ENCODE assay signal across 8 cellular contexts in the genomic region with DNA sequence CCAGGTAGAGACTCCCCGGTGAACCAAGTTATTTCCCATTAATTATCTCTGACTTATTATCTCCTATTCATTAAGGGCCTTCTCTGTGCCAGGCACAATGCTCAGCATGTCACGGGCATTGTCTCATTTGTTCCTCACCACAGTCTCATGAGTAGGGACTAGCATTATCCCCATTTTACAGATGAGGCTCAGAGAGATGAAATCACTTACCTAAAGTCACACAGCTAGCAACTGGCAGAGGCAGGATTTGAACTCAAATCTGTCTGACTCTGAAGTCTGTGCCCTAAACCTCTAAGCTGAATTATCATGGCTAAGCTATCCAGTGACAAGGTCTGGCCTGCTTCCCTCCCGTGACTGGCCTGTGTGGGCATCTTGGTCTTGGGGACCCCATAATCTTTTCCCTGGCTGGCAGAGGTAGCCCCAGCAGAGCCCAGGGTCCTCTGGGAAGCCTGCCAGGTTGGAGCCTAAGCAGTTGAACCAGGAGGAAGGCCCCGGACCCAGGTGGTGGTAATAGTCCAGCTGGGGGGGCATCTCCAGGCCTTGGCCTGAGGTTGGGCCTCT. TPM values are rescaled to one million over a fixed set of nuclear protein-coding genes. Genes with fewer than 3 reads are reported as not detected.
DNase-seq lines count a peak whose midpoint lies in the region; ATAC-seq and TF ChIP-seq lines count a peak whose summit lies in the region.

No MANE protein-coding gene starts in this region.

- H3K4me3 ChIP-seq in HEK293 (ENCODE audit: low read depth, low read length) (peak overlapping the region; percentile 54), hepatocyte (no peak overlapping the region)

- H3K27ac ChIP-seq in HEK293 (ENCODE audit: extremely low read depth, low read depth, low read length) (peak overlapping the region; percentile 78), hepatocyte (peak overlapping the region; percentile 91)

- no peak for ATAC-seq in activated CD8-positive, alpha-beta T cell treated with anti-CD3 and anti-CD28 coated beads for 36 hours
- no peak for ATAC-seq in stimulated activated memory B cell treated with anti-CD40 and anti-IgM and Interleukin-4, amounts not matched to agents 10 μg/mL and 1 μg/mL and 100 μg/mL, for 72 hours
- ATAC-seq in HG02759 (IDR thresholded peaks at IDR 0.05; ENCODE audit: unreplicated experiment) (no peak), HG03135 (IDR thresholded peaks at IDR 0.05; ENCODE audit: unreplicated experiment) (no peak), GM18520 (IDR thresholded peaks at IDR 0.05; ENCODE audit: unreplicated experiment) (no peak)

- H3K9me3 Mint-ChIP-seq in activated CD8-positive, alpha-beta T cell treated with anti-CD3 and anti-CD28 coated beads for 36 hours, result no peaks in the 10 kb centered on the region
- H3K9me3 Mint-ChIP-seq in stimulated activated memory B cell treated with anti-CD40 and anti-IgM and Interleukin-4, amounts not matched to agents 10 μg/mL and 1 μg/mL and 100 μg/mL, for 72 hours, result no peaks in the 10 kb centered on the region

- peaks cover 0 to 58% of the 10 kb centered on the region in 2 experiments; a peak in 2 of 3 replicates for H3K36me3 ChIP-seq in HEK293 (ENCODE audit: control insufficient read depth in 2 of 2, insufficient read depth in 1 of 2, low read length in 2 of 2)
- no peaks in the 10 kb centered on the region for H3K36me3 ChIP-seq in hepatocyte (replicated peaks; ENCODE audit: insufficient read depth, low read depth)

- peak overlapping the region; percentile 83 for H3K4me2 ChIP-seq in hepatocyte

- POLR2A ChIA-PET in HEK293 (lab: Yijun Ruan, JAX), result interaction anchor here (0.8 to 2.3 kb wide), 7 partner anchors 10 to 64 kb away, joined by 3 to 28 read pairs (median 4); a partner anchor contains a TSS
- POLR2A ChIA-PET in activated CD8-positive, alpha-beta T cell treated with anti-CD3 and anti-CD28 coated beads for 36 hours (lab: Charles Lee), result interaction anchor here (0.6 to 4.8 kb wide), 16 partner anchors 9 to 238 kb away, joined by 3 to 72 read pairs (median 5); a partner anchor contains a TSS

- peaks cover 95% of the 10 kb centered on the region for H3K79me2 ChIP-seq in hepatocyte

- intact Hi-C loops in activated CD8-positive, alpha-beta T cell treated with anti-CD3 and anti-CD28 coated beads for 36 hours (cut with micrococcal nuclease), result no loop called here

- peaks cover 75% of the 10 kb centered on the region for H4K20me1 ChIP-seq in hepatocyte (ENCODE audit: insufficient read depth, poor library complexity, severe bottlenecking)

- peak overlapping the region; percentile 94 for H3K27ac Mint-ChIP-seq in activated CD8-positive, alpha-beta T cell treated with anti-CD3 and anti-CD28 coated beads for 36 hours
- H3K27ac Mint-ChIP-seq in stimulated activated memory B cell treated with anti-CD40 and anti-IgM and Interleukin-4, amounts not matched to agents 10 μg/mL and 1 μg/mL and 100 μg/mL, for 72 hours, result peak overlapping the region; percentile 94

- H3K27me3 Mint-ChIP-seq in activated CD8-positive, alpha-beta T cell treated with anti-CD3 and anti-CD28 coated beads for 36 hours, result no peaks in the 10 kb centered on the region
- H3K27me3 Mint-ChIP-seq in stimulated activated memory B cell treated with anti-CD40 and anti-IgM and Interleukin-4, amounts not matched to agents 10 μg/mL and 1 μg/mL and 100 μg/mL, for 72 hours, result no peaks in the 10 kb centered on the region

- TF ChIP-seq CTCF in HEK293 (tag by site-specific recombination; IDR thresholded peaks at IDR 0.05) (no peak), hepatocyte (IDR thresholded peaks at IDR 0.05; ENCODE audit: poor library complexity) (no peak)
- no peak for TF ChIP-seq CTCF in activated CD8-positive, alpha-beta T cell treated with anti-CD3 and anti-CD28 coated beads for 36 hours (IDR thresholded peaks at IDR 0.05)

- no peaks in the 10 kb centered on the region for H3K27me3 ChIP-seq in hepatocyte

- DNase-seq in activated CD8-positive, alpha-beta T cell treated with anti-CD3 and anti-CD28 coated beads for 36 hours, result no peak
- no peak for DNase-seq in hepatocyte (ENCODE audit: low spot score)
- DNase-seq in stimulated activated CD4-positive, alpha-beta T cell treated with anti-CD3 and anti-CD28 coated beads, Interleukin-4, amount 100 ng/mL, for 4 hours, result no peak

- peaks cover 38% of the 10 kb centered on the region for H3K36me3 Mint-ChIP-seq in activated CD8-positive, alpha-beta T cell treated with anti-CD3 and anti-CD28 coated beads for 36 hours (ENCODE audit: low read depth)
- H3K36me3 Mint-ChIP-seq in stimulated activated memory B cell treated with anti-CD40 and anti-IgM and Interleukin-4, amounts not matched to agents 10 μg/mL and 1 μg/mL and 100 μg/mL, for 72 hours, result peaks cover 9% of the 10 kb centered on the region

- WGBS in hepatocyte (ENCODE audit: low lambda C conversion rate, missing lambda C conversion rate), result 85% methylated on average over 4 of the region's 4 CpGs

- no peaks in the 10 kb centered on the region for H3K9me3 ChIP-seq in HEK293 (ENCODE audit: control insufficient read depth, insufficient read depth, low read depth, low read length)
- no peaks in the 10 kb centered on the region for H3K9me3 ChIP-seq in hepatocyte (ENCODE audit: low read depth)

- H2AFZ ChIP-seq in hepatocyte, result no peak overlapping the region

- H3K4me1 Mint-ChIP-seq in activated CD8-positive, alpha-beta T cell treated with anti-CD3 and anti-CD28 coated beads for 36 hours (ENCODE audit: low read depth), result peaks cover 58% of the 10 kb centered on the region
- peaks cover 69% of the 10 kb centered on the region for H3K4me1 Mint-ChIP-seq in stimulated activated memory B cell treated with anti-CD40 and anti-IgM and Interleukin-4, amounts not matched to agents 10 μg/mL and 1 μg/mL and 100 μg/mL, for 72 hours

- CTCF ChIA-PET in HEK293 (lab: Yijun Ruan, JAX), result interaction anchor here (0.8 to 3.4 kb wide), 10 partner anchors 9 to 125 kb away, joined by 3 to 28 read pairs (median 4); a partner anchor contains a TSS
- CTCF ChIA-PET in activated CD8-positive, alpha-beta T cell treated with anti-CD3 and anti-CD28 coated beads for 36 hours (lab: Charles Lee), result interaction anchor here (1.0 to 7.5 kb wide), 10 partner anchors 9 to 220 kb away, joined by 3 to 95 read pairs (median 5); a partner anchor contains a TSS

- H3K4me3 Mint-ChIP-seq in activated CD8-positive, alpha-beta T cell treated with anti-CD3 and anti-CD28 coated beads for 36 hours, result peak overlapping the region; percentile 80
- H3K4me3 Mint-ChIP-seq in stimulated activated memory B cell treated with anti-CD40 and anti-IgM and Interleukin-4, amounts not matched to agents 10 μg/mL and 1 μg/mL and 100 μg/mL, for 72 hours, result peak overlapping the region; percentile 79

- no peaks in the 10 kb centered on the region for H3K9me2 ChIP-seq in hepatocyte (replicated peaks; ENCODE audit: insufficient read depth)

- peaks cover 5% of the 10 kb centered on the region for H3K4me1 ChIP-seq in HEK293 (ENCODE audit: control insufficient read depth, insufficient read depth, low read length)
- H3K4me1 ChIP-seq in hepatocyte (ENCODE audit: insufficient read depth), result peaks cover 41% of the 10 kb centered on the region

TF ChIP-seq in HEK293, 187 proteins besides CTCF, POLR2A, EP300 and RAD21 (continues in another document):
- no peak for TF ChIP-seq ZNF274 (IDR thresholded peaks at IDR 0.05; ENCODE audit: low read length)
- TF ChIP-seq ZNF274 (tag by site-specific recombination; IDR thresholded peaks at IDR 0.05; ENCODE audit: borderline replicate concordance), result no peak
- no peak for TF ChIP-seq ZNF248 (tag by site-specific recombination; IDR thresholded peaks at IDR 0.05)
- no peak for TF ChIP-seq ZNF792 (tag by site-specific recombination; IDR thresholded peaks at IDR 0.05)
- peak; percentile 63; the same call in 1 of the 2 replicates for TF ChIP-seq ZNF10 (tag by site-specific recombination; IDR thresholded peaks at IDR 0.05)
- TF ChIP-seq, protein P1, sequence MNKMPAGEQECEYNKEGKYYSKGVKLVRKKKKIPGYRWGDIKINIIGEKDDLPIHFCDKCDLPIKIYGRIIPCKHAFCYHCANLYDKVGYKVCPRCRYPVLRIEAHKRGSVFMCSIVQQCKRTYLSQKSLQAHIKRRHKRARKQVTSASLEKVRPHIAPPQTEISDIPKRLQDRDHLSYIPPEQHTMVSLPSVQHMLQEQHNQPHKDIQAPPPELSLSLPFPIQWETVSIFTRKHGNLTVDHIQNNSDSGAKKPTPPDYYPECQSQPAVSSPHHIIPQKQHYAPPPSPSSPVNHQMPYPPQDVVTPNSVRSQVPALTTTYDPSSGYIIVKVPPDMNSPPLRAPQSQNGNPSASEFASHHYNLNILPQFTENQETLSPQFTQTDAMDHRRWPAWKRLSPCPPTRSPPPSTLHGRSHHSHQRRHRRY (tag by site-specific recombination; IDR thresholded peaks at IDR 0.05), result no peak
- 0 out of 2 replicates have a peak, but pooled peaks have one; percentile 22 for TF ChIP-seq ZEB2 (tag by site-specific recombination; IDR thresholded peaks at IDR 0.05)
- TF ChIP-seq ZNF658 (tag by site-specific recombination; IDR thresholded peaks at IDR 0.05), result no peak
- no peak for TF ChIP-seq KLF10 (tag by site-specific recombination; IDR thresholded peaks at IDR 0.05)
- TF ChIP-seq ZNF585B (tag by site-specific recombination; IDR thresholded peaks at IDR 0.05), result no peak
- peak; percentile 42 for TF ChIP-seq ZNF341 (tag by site-specific recombination; IDR thresholded peaks at IDR 0.05; ENCODE audit: low read depth)
- no peak for TF ChIP-seq ZNF48 (tag by site-specific recombination; IDR thresholded peaks at IDR 0.05)
- TF ChIP-seq, protein P2, sequence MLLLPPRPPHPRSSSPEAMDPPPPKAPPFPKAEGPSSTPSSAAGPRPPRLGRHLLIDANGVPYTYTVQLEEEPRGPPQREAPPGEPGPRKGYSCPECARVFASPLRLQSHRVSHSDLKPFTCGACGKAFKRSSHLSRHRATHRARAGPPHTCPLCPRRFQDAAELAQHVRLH (tag by site-specific recombination; IDR thresholded peaks at IDR 0.05), result peak; percentile 36; the same call in 1 of the 2 replicates
- TF ChIP-seq ZNF473 (tag by site-specific recombination; IDR thresholded peaks at IDR 0.05), result no peak

RNA-seq across cellular contexts. Expression of a gene that starts 4.5 kb away (rescaled TPM):
- total RNA-seq in activated CD8-positive, alpha-beta T cell treated with anti-CD3 and anti-CD28 coated beads for 36 hours, result 100 to 1,000 TPM; 125 to 129 TPM
- total RNA-seq in hepatocyte, result 46.0 and 48.4 TPM in 2 replicates
- 84.7 and 97.8 TPM in 2 replicates for polyA plus RNA-seq in hepatocyte

RNA-seq across cellular contexts. Expression of a gene that starts 11.2 kb away (rescaled TPM):
- 10 to 100 TPM; 47.9 to 48.4 TPM for total RNA-seq in activated CD8-positive, alpha-beta T cell treated with anti-CD3 and anti-CD28 coated beads for 36 hours
- 128 and 139 TPM in 2 replicates for total RNA-seq in hepatocyte
- 131 and 148 TPM in 2 replicates for polyA plus RNA-seq in hepatocyte

RNA-seq across cellular contexts. Expression of a gene that starts 35.4 kb away (rescaled TPM):
- under 1 TPM; 0.83 to 0.85 TPM for total RNA-seq in activated CD8-positive, alpha-beta T cell treated with anti-CD3 and anti-CD28 coated beads for 36 hours
- 32.6 and 44.8 TPM in 2 replicates for total RNA-seq in hepatocyte
- 53.7 and 59.4 TPM in 2 replicates for polyA plus RNA-seq in hepatocyte

Comparison
In these comparisons a context has a peak if more than half of its experiments do, and no peak if none do; other contexts are left out.
1. RNA of a gene that starts 35.4 kb away (total RNA-seq): 32.6 to 44.8 TPM in hepatocyte; 0.83 to 0.85 TPM in activated CD8-positive, alpha-beta T cell treated with anti-CD3 and anti-CD28 coated beads for 36 hours; every median in the first group is over 10 times any median in the second.